In genomic region chr3:68256635-68257034, GRCh38 we compare ENCODE assay signal across 9 cellular contexts.
DNase-seq lines count a peak whose midpoint lies in the region; ATAC-seq, FAIRE-seq and TF ChIP-seq lines count a peak whose summit lies in the region.
"Had no signal": no experiment of that assay in that cellular context is flagged by ENCODE, and none has a peak within 500 bp of the region (broad histone marks: within the 10 kb centered on the region; RNA-seq: fewer than 3 reads in every experiment).

No MANE protein-coding gene starts in this region.

- no peaks in the 10 kb centered on the region for H3K9me3 ChIP-seq in kidney (ENCODE audit: control insufficient read depth in 1 of 2, low read length in 2 of 2)
- H3K9me3 ChIP-seq: lower lobe of right lung had no signal

- no peak for ATAC-seq in HG02852 (IDR thresholded peaks at IDR 0.05; ENCODE audit: unreplicated experiment)
- ATAC-seq: lower lobe of right lung had no signal

- DNase-seq in Ammon's horn (ENCODE audit: low spot score) (peak; percentile 17), HFFc6 (no peak), kidney (no peak), cerebellum (ENCODE audit: low spot score) (no peak), HTR-8/SVneo (ENCODE audit: insufficient read length, low spot score) (no peak), NCI-H2029 treated with DMSO at 0.1 percent for 48 hours (lab: John Stamatoyannopoulos, UW) (no peak)
- DNase-seq in activated CD4-positive, alpha-beta T cell treated with anti-CD3 and anti-CD28 coated beads, Interleukin-2, amount 10 ng/mL, durations not matched to agents 7 days and 5 days = peak; percentile 26
- DNase-seq: lower lobe of right lung had no signal

- H3K9ac ChIP-seq in kidney (ENCODE audit: low read length in 2 of 2) = no peak overlapping the region

- peaks cover 21% of the 10 kb centered on the region for H3K9me3 Mint-ChIP-seq in HFFc6
- H3K9me3 Mint-ChIP-seq in activated CD4-positive, alpha-beta T cell treated with anti-CD3 and anti-CD28 coated beads, Interleukin-2, amount 10 ng/mL, durations not matched to agents 7 days and 5 days = no peaks in the 10 kb centered on the region

- FAIRE-seq in kidney (lab: Jason Lieb, UNC) (no peak), HTR-8/SVneo (lab: Jason Lieb, UNC) (no peak)

- no peaks in the 10 kb centered on the region for H3K36me3 Mint-ChIP-seq in HFFc6 (ENCODE audit: low read depth)
- no peaks in the 10 kb centered on the region for H3K36me3 Mint-ChIP-seq in activated CD4-positive, alpha-beta T cell treated with anti-CD3 and anti-CD28 coated beads, Interleukin-2, amount 10 ng/mL, durations not matched to agents 7 days and 5 days (ENCODE audit: low read depth)

- no peak overlapping the region for H3K27ac Mint-ChIP-seq in HFFc6
- no peak overlapping the region for H3K27ac Mint-ChIP-seq in activated CD4-positive, alpha-beta T cell treated with anti-CD3 and anti-CD28 coated beads, Interleukin-2, amount 10 ng/mL, durations not matched to agents 7 days and 5 days

- POLR2A ChIA-PET in activated CD4-positive, alpha-beta T cell treated with anti-CD3 and anti-CD28 coated beads, Interleukin-2, amount 10 ng/mL, durations not matched to agents 7 days and 5 days (lab: Charles Lee) = no interaction called here

- CTCF ChIA-PET in activated CD4-positive, alpha-beta T cell treated with anti-CD3 and anti-CD28 coated beads, Interleukin-2, amount 10 ng/mL, durations not matched to agents 7 days and 5 days (lab: Charles Lee) = no interaction called here

- TF ChIP-seq CTCF in HFFc6 (IDR thresholded peaks at IDR 0.05) (peak; percentile 20; the same call in 1 of the 2 replicates), kidney (IDR thresholded peaks at IDR 0.05; ENCODE audit: borderline replicate concordance, extremely low read depth, insufficient read depth) (peak; percentile 20)

- intact Hi-C loops in kidney (cut with DNase I) = no loop called here

- no peak overlapping the region for H3K4me3 ChIP-seq in kidney (ENCODE audit: low read length in 2 of 2)
- H3K4me3 ChIP-seq: lower lobe of right lung had no signal

- no peaks in the 10 kb centered on the region for H3K4me1 Mint-ChIP-seq in HFFc6 (ENCODE audit: low read depth)
- no peaks in the 10 kb centered on the region for H3K4me1 Mint-ChIP-seq in activated CD4-positive, alpha-beta T cell treated with anti-CD3 and anti-CD28 coated beads, Interleukin-2, amount 10 ng/mL, durations not matched to agents 7 days and 5 days

- no peaks in the 10 kb centered on the region for H3K27me3 Mint-ChIP-seq in HFFc6 (ENCODE audit: insufficient read depth)
- H3K27me3 Mint-ChIP-seq in activated CD4-positive, alpha-beta T cell treated with anti-CD3 and anti-CD28 coated beads, Interleukin-2, amount 10 ng/mL, durations not matched to agents 7 days and 5 days = no peaks in the 10 kb centered on the region

- no peak overlapping the region for H3K4me3 Mint-ChIP-seq in HFFc6
- H3K4me3 Mint-ChIP-seq in activated CD4-positive, alpha-beta T cell treated with anti-CD3 and anti-CD28 coated beads, Interleukin-2, amount 10 ng/mL, durations not matched to agents 7 days and 5 days = no peak overlapping the region

- no peaks in the 10 kb centered on the region for H3K4me1 ChIP-seq in kidney (ENCODE audit: control insufficient read depth in 1 of 2, insufficient read depth in 1 of 2, low read depth in 1 of 2, low read length in 2 of 2)
- H3K4me1 ChIP-seq: lower lobe of right lung had no signal

- H3K36me3 ChIP-seq in kidney (ENCODE audit: control insufficient read depth in 1 of 2, insufficient read depth in 2 of 2, low read length in 2 of 2) = no peaks in the 10 kb centered on the region
- H3K36me3 ChIP-seq: lower lobe of right lung had no signal

- no peak overlapping the region for H3K27ac ChIP-seq in kidney (ENCODE audit: low read depth in 2 of 2, low read length in 2 of 2)
- H3K27ac ChIP-seq: lower lobe of right lung had no signal

Comparison
In these comparisons a context has a peak if more than half of its experiments do, and no peak if none do; other contexts are left out.
1. DNase-seq: peak in Ammon's horn (single experiment) and activated CD4-positive, alpha-beta T cell treated with anti-CD3 and anti-CD28 coated beads, Interleukin-2, amount 10 ng/mL, durations not matched to agents 7 days and 5 days (single experiment); none in HFFc6 (single experiment), kidney (single experiment), cerebellum (single experiment), HTR-8/SVneo (single experiment) and NCI-H2029 treated with DMSO at 0.1 percent for 48 hours (single experiment).